Comparison of ENCODE assay signal across 8 cellular contexts in genomic region chr17:62493049-62493655, GRCh38. TPM values are rescaled to one million over a fixed set of nuclear protein-coding genes. Genes with fewer than 3 reads are reported as not detected.
A peak's percentile ranks its signal among the peaks of the same experiment; 100 is the strongest.
DNase-seq lines count a peak whose midpoint lies in the region; ATAC-seq, FAIRE-seq and TF ChIP-seq lines count a peak whose summit lies in the region.
"Not testable (repeated sequence)": the region's sequence is repeated elsewhere in the genome, so short reads cannot be mapped to it uniquely, and the experiment has no call there.

No MANE protein-coding gene starts in this region.

- WGBS in endodermal cell (ENCODE audit: insufficient coverage in 1 of 2, insufficient read length in 1 of 2), 2 experiments = 89 to 90% methylated on average over 3 to 4 of the region's 5 CpGs

- CTCF ChIA-PET in HEK293 (lab: Yijun Ruan, JAX); WTC11 (lab: Charles Lee): not testable (repeated sequence)

- H3K27me3 ChIP-seq in endodermal cell (ENCODE audit: control insufficient read depth, insufficient read depth, low read length, poor library complexity, severe bottlenecking) = not testable (repeated sequence)

- not testable (repeated sequence) for H3K36me3 Mint-ChIP-seq in WTC11
- H3K36me3 Mint-ChIP-seq in activated T-helper 17 cell treated with anti-CD3 and anti-CD28 coated beads, Interleukin-2, amount 50 U/mL, for 72 hours (ENCODE audit: low read depth) = peaks cover 45% of the 10 kb centered on the region
- H3K36me3 Mint-ChIP-seq in endodermal cell (ENCODE audit: low read depth) (peaks cover 31% of the 10 kb centered on the region), type B pancreatic cell (peaks cover 12% of the 10 kb centered on the region)

- H3K27ac ChIP-seq in HEK293 (ENCODE audit: extremely low read depth, low read depth, low read length); endodermal cell (ENCODE audit: low read depth, low read length): not testable (repeated sequence)

- H3K4me3 Mint-ChIP-seq in WTC11; activated T-helper 17 cell treated with anti-CD3 and anti-CD28 coated beads, Interleukin-2, amount 50 U/mL, for 72 hours; endodermal cell; type B pancreatic cell: not testable (repeated sequence)

- not testable (repeated sequence) for H3K9me3 ChIP-seq in HEK293 (ENCODE audit: control insufficient read depth, insufficient read depth, low read depth, low read length); endodermal cell (ENCODE audit: control insufficient read depth, low read length)

- peak overlapping the region; percentile 39; the same call in 1 of the 2 replicates for H3K27ac Mint-ChIP-seq in WTC11
- H3K27ac Mint-ChIP-seq in activated T-helper 17 cell treated with anti-CD3 and anti-CD28 coated beads, Interleukin-2, amount 50 U/mL, for 72 hours = not testable (repeated sequence)
- H3K27ac Mint-ChIP-seq in endodermal cell = peak overlapping the region; percentile 26
- H3K27ac Mint-ChIP-seq in type B pancreatic cell = peak overlapping the region; percentile 0

- POLR2A ChIA-PET in HEK293 (lab: Yijun Ruan, JAX); WTC11 (lab: Charles Lee): not testable (repeated sequence)

- not testable (repeated sequence) for H3K27me3 Mint-ChIP-seq in WTC11 (ENCODE audit: low read depth); activated T-helper 17 cell treated with anti-CD3 and anti-CD28 coated beads, Interleukin-2, amount 50 U/mL, for 72 hours; endodermal cell (ENCODE audit: insufficient read depth); type B pancreatic cell

- peaks cover 9 to 10% of the 10 kb centered on the region in 2 experiments for H3K36me3 ChIP-seq in HEK293 (ENCODE audit: control insufficient read depth in 2 of 2, insufficient read depth in 1 of 2, low read length in 2 of 2)
- H3K36me3 ChIP-seq in endodermal cell (ENCODE audit: control insufficient read depth, insufficient read depth, low read length) = peaks cover 15% of the 10 kb centered on the region

- not testable (repeated sequence) for ATAC-seq in WTC11
- ATAC-seq in activated T-helper 17 cell treated with anti-CD3 and anti-CD28 coated beads, Interleukin-2, amount 50 U/mL, for 72 hours (replicated peaks) = peak; percentile 37

- H3K4me3 ChIP-seq in HEK293 (ENCODE audit: low read depth, low read length); endodermal cell (ENCODE audit: low read length): not testable (repeated sequence)

- not testable (repeated sequence) for TF ChIP-seq CTCF in HEK293 (tag by site-specific recombination; IDR thresholded peaks at IDR 0.05); WTC11 (IDR thresholded peaks at IDR 0.05); endodermal cell (conservative IDR thresholded peaks at IDR 0.05); type B pancreatic cell (conservative IDR thresholded peaks at IDR 0.05)

- TF ChIP-seq POLR2A in H54 (IDR thresholded peaks at IDR 0.05; ENCODE audit: low read depth, low read length) = not testable (repeated sequence)

- FAIRE-seq in H54 (lab: Jason Lieb, UNC) = peak; percentile 68

- not testable (repeated sequence) for H3K4me1 Mint-ChIP-seq in WTC11; activated T-helper 17 cell treated with anti-CD3 and anti-CD28 coated beads, Interleukin-2, amount 50 U/mL, for 72 hours; endodermal cell; type B pancreatic cell (ENCODE audit: unreplicated experiment)

- H3K9ac ChIP-seq in endodermal cell (ENCODE audit: extremely low read depth, low read length, poor library complexity, severe bottlenecking) = not testable (repeated sequence)

- H3K4me1 ChIP-seq in HEK293 (ENCODE audit: control insufficient read depth, insufficient read depth, low read length); endodermal cell (ENCODE audit: control insufficient read depth, insufficient read depth, low read length): not testable (repeated sequence)

- H3K9me3 Mint-ChIP-seq in WTC11; activated T-helper 17 cell treated with anti-CD3 and anti-CD28 coated beads, Interleukin-2, amount 50 U/mL, for 72 hours; endodermal cell; type B pancreatic cell: not testable (repeated sequence)

- not testable (repeated sequence) for DNase-seq in H54 (ENCODE audit: insufficient read length, low spot score); WTC11 (ENCODE audit: low spot score); type B pancreatic cell (ENCODE audit: extremely low spot score, unreplicated experiment)
- DNase-seq in astrocyte of the hippocampus (ENCODE audit: low read depth, low spot score) = peak; percentile 66
- DNase-seq in endodermal cell = peak; percentile 0
- peak; percentile 22 for DNase-seq in myocyte (ENCODE audit: low read depth)

TF ChIP-seq in HEK293, 187 proteins besides CTCF, POLR2A, EP300 and RAD21:
- TF ChIP-seq SETDB1 (IDR thresholded peaks at IDR 0.05; ENCODE audit: insufficient read length, low read length) (peak; percentile 53), ZNF146 (tag by site-specific recombination; IDR thresholded peaks at IDR 0.05) (peak; percentile 73)

RNA-seq across cellular contexts. Expression of gene TLK2, which starts 14.5 kb away (rescaled TPM):
- total RNA-seq in WTC11 (2021) = 38.0 to 42.9 TPM (median 39.4 TPM) in 3 replicates
- 10 to 100 TPM; 42.5 to 43.9 TPM for total RNA-seq in activated T-helper 17 cell treated with anti-CD3 and anti-CD28 coated beads, Interleukin-2, amount 50 U/mL, for 72 hours
- total RNA-seq in endodermal cell = 10 to 100 TPM; 76.2 to 89.2 TPM
- polyA plus RNA-seq in endodermal cell (2013, experiment 1 of 2) = 49.8 TPM
- 41.1 TPM for polyA plus RNA-seq in endodermal cell (2013, experiment 2 of 2)
- total RNA-seq in myocyte = 51.4 and 71.1 TPM in 2 replicates
- 26.3 TPM for polyA plus RNA-seq in myocyte (2012)
- total RNA-seq in type B pancreatic cell (ENCODE audit: low replicate concordance) = 38.1 and 53.4 TPM in 2 replicates
